Comparison of ENCODE assay signal across 13 cellular contexts in genomic region chr1:66317156-66317543, GRCh38.
DNase-seq lines count a peak whose midpoint lies in the region; ATAC-seq and TF ChIP-seq lines count a peak whose summit lies in the region.
"Had no signal": no experiment of that assay in that cellular context is flagged by ENCODE, and none has a peak within 500 bp of the region (broad histone marks: within the 10 kb centered on the region; RNA-seq: fewer than 3 reads in every experiment).

No MANE protein-coding gene starts in this region.

- no peak for DNase-seq in activated T-cell treated with anti-CD3 and anti-CD28 coated beads, Interleukin-2, amount 50 U/mL, for 72 hours
- DNase-seq in activated T-cell treated with anti-CD3 and anti-CD28 coated beads, Interleukin-2, amount 50 U/mL, for 48 hours, result no peak
- no peak for DNase-seq in activated naive CD8-positive, alpha-beta T cell treated with anti-CD3 and anti-CD28 coated beads, Interleukin-2, amount 10 ng/mL, durations not matched to agents 7 days and 5 days
- no peak for DNase-seq in suprapubic skin (ENCODE audit: low spot score in 2 of 2)
- no peak for DNase-seq in NCI-H2171 treated with DMSO at 0.1 percent for 48 hours (lab: John Stamatoyannopoulos, UW)
- DNase-seq: activated T-cell treated with anti-CD3 and anti-CD28 coated beads for 4 hours, DND-41 had no signal

- H3K36me3 ChIP-seq in mucosa of rectum (ENCODE audit: control insufficient read depth in 2 of 2, insufficient read depth in 2 of 2, low read length in 2 of 2) (no peaks in the 10 kb centered on the region), suprapubic skin (no peaks in the 10 kb centered on the region)

- POLR2A ChIA-PET in activated naive CD8-positive, alpha-beta T cell treated with anti-CD3 and anti-CD28 coated beads, Interleukin-2, amount 10 ng/mL, durations not matched to agents 7 days and 5 days (lab: Charles Lee), result interaction anchor here (1.2 kb wide), 1 partner anchor 19 kb away, joined by 3 read pairs; no protein-coding TSS in a partner anchor

- no peak for TF ChIP-seq POLR2A in suprapubic skin (IDR thresholded peaks at IDR 0.05)

- no peak for TF ChIP-seq EP300 in suprapubic skin (IDR thresholded peaks at IDR 0.05)

- no peaks in the 10 kb centered on the region for H3K27me3 ChIP-seq in mucosa of rectum (ENCODE audit: control insufficient read depth in 2 of 2, insufficient read depth in 2 of 2, low read length in 2 of 2)
- H3K27me3 ChIP-seq in suprapubic skin, result no peaks in the 10 kb centered on the region

- H3K27me3 Mint-ChIP-seq in activated T-cell treated with anti-CD3 and anti-CD28 coated beads, Interleukin-2, amount 50 U/mL, for 72 hours (ENCODE audit: low read depth), result no peaks in the 10 kb centered on the region
- no peaks in the 10 kb centered on the region for H3K27me3 Mint-ChIP-seq in activated naive CD8-positive, alpha-beta T cell treated with anti-CD3 and anti-CD28 coated beads, Interleukin-2, amount 10 ng/mL, durations not matched to agents 7 days and 5 days
- H3K27me3 Mint-ChIP-seq: central memory CD8-positive, alpha-beta T cell had no signal

- peak; percentile 25 to 40 for ATAC-seq in activated T-cell treated with anti-CD3 and anti-CD28 coated beads, Interleukin-2, amount 50 U/mL, for 72 hours (replicated peaks in 1 of 2)
- no peak for ATAC-seq in activated naive CD8-positive, alpha-beta T cell treated with anti-CD3 and anti-CD28 coated beads, Interleukin-2, amount 10 ng/mL, durations not matched to agents 7 days and 5 days (ENCODE audit: low read depth)
- ATAC-seq in GM18909 (IDR thresholded peaks at IDR 0.05; ENCODE audit: poor library complexity, unreplicated experiment) (no peak), GM21529 (IDR thresholded peaks at IDR 0.05; ENCODE audit: unreplicated experiment) (no peak)

- peaks cover 3 to 4% of the 10 kb centered on the region in 2 donors for H3K36me3 Mint-ChIP-seq in activated T-cell treated with anti-CD3 and anti-CD28 coated beads, Interleukin-2, amount 50 U/mL, for 72 hours (ENCODE audit: insufficient read depth in 2 of 2)
- peaks cover 15% of the 10 kb centered on the region for H3K36me3 Mint-ChIP-seq in activated naive CD8-positive, alpha-beta T cell treated with anti-CD3 and anti-CD28 coated beads, Interleukin-2, amount 10 ng/mL, durations not matched to agents 7 days and 5 days
- H3K36me3 Mint-ChIP-seq: type B pancreatic cell had no signal

- no peak overlapping the region for H3K4me3 Mint-ChIP-seq in activated T-cell treated with anti-CD3 and anti-CD28 coated beads, Interleukin-2, amount 50 U/mL, for 72 hours
- H3K4me3 Mint-ChIP-seq in activated naive CD8-positive, alpha-beta T cell treated with anti-CD3 and anti-CD28 coated beads, Interleukin-2, amount 10 ng/mL, durations not matched to agents 7 days and 5 days, result no peak overlapping the region
- H3K4me3 Mint-ChIP-seq: central memory CD8-positive, alpha-beta T cell; neural crest cell; type B pancreatic cell had no signal

- H3K27ac Mint-ChIP-seq in activated T-cell treated with anti-CD3 and anti-CD28 coated beads, Interleukin-2, amount 50 U/mL, for 72 hours, result peak overlapping the region; percentile 72
- peak overlapping the region; percentile 6 for H3K27ac Mint-ChIP-seq in activated naive CD8-positive, alpha-beta T cell treated with anti-CD3 and anti-CD28 coated beads, Interleukin-2, amount 10 ng/mL, durations not matched to agents 7 days and 5 days
- H3K27ac Mint-ChIP-seq: type B pancreatic cell had no signal

- peaks cover 10% of the 10 kb centered on the region for H3K4me1 Mint-ChIP-seq in activated T-cell treated with anti-CD3 and anti-CD28 coated beads, Interleukin-2, amount 50 U/mL, for 72 hours (ENCODE audit: low read depth)
- H3K4me1 Mint-ChIP-seq in activated naive CD8-positive, alpha-beta T cell treated with anti-CD3 and anti-CD28 coated beads, Interleukin-2, amount 10 ng/mL, durations not matched to agents 7 days and 5 days, result peaks cover 8% of the 10 kb centered on the region

- H3K4me3 ChIP-seq in mucosa of rectum (ENCODE audit: low read length in 2 of 2) (no peak overlapping the region), suprapubic skin (no peak overlapping the region)

- WGBS in suprapubic skin, result 84% methylated on average over 1 of the region's 1 CpG

- H3K4me1 ChIP-seq in mucosa of rectum (ENCODE audit: control insufficient read depth in 2 of 2, insufficient read depth in 2 of 2, low read length in 2 of 2), result peaks cover 0 to 2% of the 10 kb centered on the region in 2 donors
- H3K4me1 ChIP-seq in suprapubic skin, result no peaks in the 10 kb centered on the region

- no peak for TF ChIP-seq CTCF in suprapubic skin (IDR thresholded peaks at IDR 0.05)

- no peak overlapping the region for H3K9ac ChIP-seq in mucosa of rectum (ENCODE audit: low read depth in 1 of 2, low read length in 2 of 2)

- H3K9me3 ChIP-seq in mucosa of rectum (ENCODE audit: control insufficient read depth in 2 of 2, low read length in 2 of 2) (no peaks in the 10 kb centered on the region), suprapubic skin (no peaks in the 10 kb centered on the region)

- H3K27ac ChIP-seq in mucosa of rectum (ENCODE audit: low read depth in 2 of 2, low read length in 2 of 2) (peak overlapping the region; percentile 15 to 41), suprapubic skin (peak overlapping the region; percentile 8)

- H3K9me3 Mint-ChIP-seq in activated T-cell treated with anti-CD3 and anti-CD28 coated beads, Interleukin-2, amount 50 U/mL, for 72 hours, result peaks cover 4 to 6% of the 10 kb centered on the region in 2 donors
- H3K9me3 Mint-ChIP-seq in activated naive CD8-positive, alpha-beta T cell treated with anti-CD3 and anti-CD28 coated beads, Interleukin-2, amount 10 ng/mL, durations not matched to agents 7 days and 5 days, result peaks cover 9% of the 10 kb centered on the region
- H3K9me3 Mint-ChIP-seq: type B pancreatic cell had no signal

Comparison
In these comparisons a context has a peak if more than half of its experiments do, and no peak if none do; other contexts are left out.
1. ATAC-seq: peak in activated T-cell treated with anti-CD3 and anti-CD28 coated beads, Interleukin-2, amount 50 U/mL, for 72 hours (2 of 2); none in activated naive CD8-positive, alpha-beta T cell treated with anti-CD3 and anti-CD28 coated beads, Interleukin-2, amount 10 ng/mL, durations not matched to agents 7 days and 5 days (single experiment), GM18909 (single experiment) and GM21529 (single experiment).